In genomic region chr12:53989227-53990113, GRCh38 we compare ENCODE assay signal across 8 cellular contexts. TPM values are rescaled to one million over a fixed set of nuclear protein-coding genes. Genes with fewer than 3 reads are reported as not detected.
DNase-seq lines count a peak whose midpoint lies in the region; ATAC-seq and TF ChIP-seq lines count a peak whose summit lies in the region.
"Had no signal": no experiment of that assay in that cellular context is flagged by ENCODE, and none has a peak within 500 bp of the region (broad histone marks: within the 10 kb centered on the region; RNA-seq: fewer than 3 reads in every experiment).

No MANE protein-coding gene starts in this region.

- H4K20me1 ChIP-seq in DOHH2 (ENCODE audit: control insufficient read depth, insufficient read depth, low read depth, low read length): peaks cover 6% of the 10 kb centered on the region; the same call in 1 of the 2 replicates

- peak overlapping the region; percentile 40 for H3K4me3 ChIP-seq in DOHH2 (ENCODE audit: low read length)
- H3K4me3 ChIP-seq in HEK293 (ENCODE audit: low read depth, low read length): peak overlapping the region; percentile 15
- peak overlapping the region; percentile 4 for H3K4me3 ChIP-seq in RWPE2 (ENCODE audit: severe bottlenecking)

- H3F3A ChIP-seq in DOHH2 (ENCODE audit: control insufficient read depth, insufficient read depth): 0 out of 2 replicates have a peak, but pooled peaks cover 2% of the 10 kb centered on the region

- peak; percentile 71 for TF ChIP-seq CTCF in DOHH2 (IDR thresholded peaks at IDR 0.05; ENCODE audit: low read depth, low read length, poor library complexity, severe bottlenecking)
- TF ChIP-seq CTCF in HEK293 (tag by site-specific recombination; IDR thresholded peaks at IDR 0.05): peak; percentile 66; the same call in 1 of the 2 replicates
- peak; percentile 64 for TF ChIP-seq CTCF in RWPE2 (IDR thresholded peaks at IDR 0.05; ENCODE audit: poor library complexity, severe bottlenecking)

- no peaks in the 10 kb centered on the region for H3K9me2 ChIP-seq in DOHH2 (replicated peaks; ENCODE audit: control insufficient read depth, low read length)

- no peak overlapping the region for H3K27ac Mint-ChIP-seq in stimulated activated effector memory CD8-positive, alpha-beta T cell treated with anti-CD3 and anti-CD28 coated beads, Interleukin-12 subunit alpha, Interleukin-12 subunit beta, amount 100 ng/mL, for 72 hours

- H3K27me3 ChIP-seq in DOHH2 (ENCODE audit: control insufficient read depth, low read length) (peaks cover 93% of the 10 kb centered on the region), RWPE2 (ENCODE audit: insufficient read depth, poor library complexity, severe bottlenecking) (peaks cover 94% of the 10 kb centered on the region)

- H3K4me1 Mint-ChIP-seq in stimulated activated effector memory CD8-positive, alpha-beta T cell treated with anti-CD3 and anti-CD28 coated beads, Interleukin-12 subunit alpha, Interleukin-12 subunit beta, amount 100 ng/mL, for 72 hours: peaks cover 58% of the 10 kb centered on the region

- H3K9me3 ChIP-seq in DOHH2 (ENCODE audit: control insufficient read depth, insufficient read depth, low read length) (no peaks in the 10 kb centered on the region), HEK293 (ENCODE audit: control insufficient read depth, insufficient read depth, low read depth, low read length) (no peaks in the 10 kb centered on the region), RWPE2 (ENCODE audit: severe bottlenecking) (no peaks in the 10 kb centered on the region)

- ATAC-seq in RWPE2 (ENCODE audit: low read depth): no peak
- peak; percentile 9 for ATAC-seq in stimulated activated effector memory CD8-positive, alpha-beta T cell treated with anti-CD3 and anti-CD28 coated beads, Interleukin-12 subunit alpha, Interleukin-12 subunit beta, amount 100 ng/mL, for 72 hours

- H3K27ac ChIP-seq in DOHH2 (ENCODE audit: low read depth, low read length): no peak overlapping the region
- peak overlapping the region; percentile 71 for H3K27ac ChIP-seq in HEK293 (ENCODE audit: extremely low read depth, low read depth, low read length)
- no peak overlapping the region for H3K27ac ChIP-seq in RWPE2 (ENCODE audit: poor library complexity, severe bottlenecking)

- CTCF ChIA-PET in HEK293 (lab: Yijun Ruan, JAX): interaction anchor here (0.7 to 5.8 kb wide), 17 partner anchors 10 to 290 kb away, joined by 3 to 88 read pairs (median 6); partner anchors contain the start of genes HOXC13, HOXC5, HOXC9 and SMUG1

- H3K4me1 ChIP-seq in DOHH2 (ENCODE audit: control insufficient read depth, low read length) (peaks cover 42% of the 10 kb centered on the region), HEK293 (ENCODE audit: control insufficient read depth, insufficient read depth, low read length) (peaks cover 38% of the 10 kb centered on the region), RWPE2 (ENCODE audit: insufficient read depth, poor library complexity, severe bottlenecking) (peaks cover 6% of the 10 kb centered on the region)

- POLR2A ChIA-PET in HEK293 (lab: Yijun Ruan, JAX): interaction anchor here (1.8 to 2.2 kb wide), 2 partner anchors 11 kb away, joined by 10 to 14 read pairs; partner anchors contain the start of gene HOXC9

- H3K4me2 ChIP-seq in DOHH2 (ENCODE audit: low read length): peak overlapping the region; percentile 63

- peaks cover 15% of the 10 kb centered on the region for H3K36me3 Mint-ChIP-seq in stimulated activated effector memory CD8-positive, alpha-beta T cell treated with anti-CD3 and anti-CD28 coated beads, Interleukin-12 subunit alpha, Interleukin-12 subunit beta, amount 100 ng/mL, for 72 hours

- H3K9me3 Mint-ChIP-seq in stimulated activated effector memory CD8-positive, alpha-beta T cell treated with anti-CD3 and anti-CD28 coated beads, Interleukin-12 subunit alpha, Interleukin-12 subunit beta, amount 100 ng/mL, for 72 hours: no peaks in the 10 kb centered on the region

- DNase-seq in RWPE2 (ENCODE audit: low spot score): no peak
- DNase-seq in fibroblast of peridontal ligament (ENCODE audit: extremely low read depth): peak; percentile 15
- DNase-seq in stimulated activated effector memory CD8-positive, alpha-beta T cell treated with anti-CD3 and anti-CD28 coated beads, Interleukin-12 subunit alpha, Interleukin-12 subunit beta, amount 100 ng/mL, for 72 hours (ENCODE audit: low spot score in 2 of 2): no peak
- no peak for DNase-seq in effector CD8-positive, alpha-beta T cell (lab: John Stamatoyannopoulos, UW)
- no peak for DNase-seq in ureter (ENCODE audit: low spot score)

- H3K79me2 ChIP-seq in DOHH2 (ENCODE audit: control insufficient read depth, low read length): no peaks in the 10 kb centered on the region

- no peaks in the 10 kb centered on the region for H3K36me3 ChIP-seq in DOHH2 (ENCODE audit: control insufficient read depth, low read length)
- no peaks in the 10 kb centered on the region for H3K36me3 ChIP-seq in HEK293 (ENCODE audit: control insufficient read depth in 2 of 2, insufficient read depth in 1 of 2, low read length in 2 of 2)
- no peaks in the 10 kb centered on the region for H3K36me3 ChIP-seq in RWPE2 (ENCODE audit: low read depth)

- peak overlapping the region; percentile 28 for H3K4me3 Mint-ChIP-seq in stimulated activated effector memory CD8-positive, alpha-beta T cell treated with anti-CD3 and anti-CD28 coated beads, Interleukin-12 subunit alpha, Interleukin-12 subunit beta, amount 100 ng/mL, for 72 hours

TF ChIP-seq in HEK293, 187 proteins besides CTCF, POLR2A, EP300 and RAD21 (continues in another document):
- TF ChIP-seq ZFP37 (tag by site-specific recombination; IDR thresholded peaks at IDR 0.05) (no peak), GLI4 (tag by site-specific recombination; IDR thresholded peaks at IDR 0.05) (no peak), KLF8 (tag by site-specific recombination; IDR thresholded peaks at IDR 0.05) (peak; percentile 25; the same call in 1 of the 2 replicates), ZNF555 (tag by site-specific recombination; conservative IDR thresholded peaks at IDR 0.05) (no peak), ZNF624 (tag by site-specific recombination; IDR thresholded peaks at IDR 0.05) (no peak), KLF10 (tag by site-specific recombination; IDR thresholded peaks at IDR 0.05) (no peak), FEZF1 (tag by site-specific recombination; IDR thresholded peaks at IDR 0.05) (peak; percentile 53), ZNF785 (tag by site-specific recombination; IDR thresholded peaks at IDR 0.05) (no peak), ZNF157 (tag by site-specific recombination; IDR thresholded peaks at IDR 0.05) (no peak), ZNF10 (tag by site-specific recombination; IDR thresholded peaks at IDR 0.05) (peak; percentile 79; the same call in 1 of the 2 replicates), BCL11A (tag by site-specific recombination; IDR thresholded peaks at IDR 0.05; ENCODE audit: low read depth) (no peak), ZNF510 (tag by site-specific recombination; IDR thresholded peaks at IDR 0.05; ENCODE audit: insufficient replicate concordance) (no peak), ZNF239 (tag by site-specific recombination; IDR thresholded peaks at IDR 0.05) (no peak), ZNF335 (tag by site-specific recombination; conservative IDR thresholded peaks at IDR 0.05) (peak; percentile 73), TRIM28 (IDR thresholded peaks at IDR 0.05; ENCODE audit: borderline replicate concordance, low read length) (no peak), ZBTB49 (tag by site-specific recombination; IDR thresholded peaks at IDR 0.05; ENCODE audit: low read depth) (no peak), ZBTB44 (tag by site-specific recombination; IDR thresholded peaks at IDR 0.05) (0 out of 2 replicates have a peak, but pooled peaks have one; percentile 26), MYNN (tag by site-specific recombination; IDR thresholded peaks at IDR 0.05; ENCODE audit: borderline replicate concordance) (no peak), ZNF23 (tag by site-specific recombination; IDR thresholded peaks at IDR 0.05; ENCODE audit: borderline replicate concordance) (no peak), ZNF341 (tag by site-specific recombination; IDR thresholded peaks at IDR 0.05; ENCODE audit: low read depth) (no peak)

RNA-seq across cellular contexts. Expression of gene HOXC10, which starts 4.5 kb away (rescaled TPM):
- total RNA-seq in ureter: 8.5 TPM
- total RNA-seq: activated CD8-positive, alpha-beta memory T cell treated with anti-CD3 and anti-CD28 coated beads for 36 hours had no signal

RNA-seq across cellular contexts. Expression of gene HOXC9, which starts 10.5 kb away (rescaled TPM):
- total RNA-seq in ureter: 1.7 TPM
- total RNA-seq: activated CD8-positive, alpha-beta memory T cell treated with anti-CD3 and anti-CD28 coated beads for 36 hours had no signal

RNA-seq across cellular contexts. Expression of gene HOTAIR, which starts 14.7 kb away (rescaled TPM):
- 6.6 TPM for total RNA-seq in ureter
- total RNA-seq: activated CD8-positive, alpha-beta memory T cell treated with anti-CD3 and anti-CD28 coated beads for 36 hours had no signal

RNA-seq across cellular contexts. Expression of gene HOXC11, which starts 16.5 kb away (rescaled TPM):
- total RNA-seq in ureter: 1.7 TPM
- total RNA-seq: activated CD8-positive, alpha-beta memory T cell treated with anti-CD3 and anti-CD28 coated beads for 36 hours had no signal

RNA-seq across cellular contexts. Expression of gene HOXC8, which starts 19.3 kb away (rescaled TPM):
- 1.5 TPM for total RNA-seq in ureter
- total RNA-seq: activated CD8-positive, alpha-beta memory T cell treated with anti-CD3 and anti-CD28 coated beads for 36 hours had no signal
